ENCODE assay signal across 21 cellular contexts in genomic region chr2:152489364-152489763, GRCh38.
"Had no signal": no experiment of that assay in that cellular context is flagged by ENCODE, and none has a peak within 500 bp of the region (broad histone marks: within the 10 kb centered on the region; RNA-seq: fewer than 3 reads in every experiment).

No MANE protein-coding gene starts in this region.

- H3K9me3 ChIP-seq: adrenal gland, ascending aorta, upper lobe of left lung had no signal

- H3K27me3 ChIP-seq: adrenal gland, ascending aorta, upper lobe of left lung had no signal

- H3K27ac Mint-ChIP-seq: activated naive CD8-positive, alpha-beta T cell; activated T-cell treated with anti-CD3 and anti-CD28 coated beads, Interleukin-2, amount 50 U/mL, for 24 hours; activated T-helper 17 cell treated with anti-CD3 and anti-CD28 coated beads, Interleukin-2, amount 50 U/mL, for 72 hours; effector memory CD8-positive, alpha-beta T cell; stimulated activated naive B cell treated with anti-CD40 and anti-IgM and Interleukin-4, amounts not matched to agents 10 μg/mL and 1 μg/mL and 100 μg/mL, for 72 hours; T-helper 2 cell treated with Interferon-gamma antibody and Interleukin-4, amounts not matched to agents 5 μg/mL and 100 μg/mL, for 36 hours had no signal

- H3K4me1 Mint-ChIP-seq: activated T-helper 17 cell treated with anti-CD3 and anti-CD28 coated beads, Interleukin-2, amount 50 U/mL, for 72 hours had no signal

- H3K4me3 Mint-ChIP-seq: activated naive CD8-positive, alpha-beta T cell; activated T-cell treated with anti-CD3 and anti-CD28 coated beads, Interleukin-2, amount 50 U/mL, for 24 hours; activated T-helper 17 cell treated with anti-CD3 and anti-CD28 coated beads, Interleukin-2, amount 50 U/mL, for 72 hours; effector memory CD8-positive, alpha-beta T cell; stimulated activated naive B cell treated with anti-CD40 and anti-IgM and Interleukin-4, amounts not matched to agents 10 μg/mL and 1 μg/mL and 100 μg/mL, for 72 hours; T-helper 2 cell treated with Interferon-gamma antibody and Interleukin-4, amounts not matched to agents 5 μg/mL and 100 μg/mL, for 36 hours; WTC11 had no signal

- H3K36me3 ChIP-seq: adrenal gland, ascending aorta, upper lobe of left lung had no signal

- H3K36me3 Mint-ChIP-seq: activated naive CD8-positive, alpha-beta T cell; stimulated activated naive B cell treated with anti-CD40 and anti-IgM and Interleukin-4, amounts not matched to agents 10 μg/mL and 1 μg/mL and 100 μg/mL, for 72 hours; WTC11 had no signal

- H3K27ac ChIP-seq: adrenal gland, ascending aorta, upper lobe of left lung had no signal

- H3K9me3 Mint-ChIP-seq: activated T-cell treated with anti-CD3 and anti-CD28 coated beads, Interleukin-2, amount 50 U/mL, for 24 hours; activated T-helper 17 cell treated with anti-CD3 and anti-CD28 coated beads, Interleukin-2, amount 50 U/mL, for 72 hours; effector memory CD8-positive, alpha-beta T cell; stimulated activated naive B cell treated with anti-CD40 and anti-IgM and Interleukin-4, amounts not matched to agents 10 μg/mL and 1 μg/mL and 100 μg/mL, for 72 hours; T-helper 2 cell treated with Interferon-gamma antibody and Interleukin-4, amounts not matched to agents 5 μg/mL and 100 μg/mL, for 36 hours; WTC11 had no signal

- H3K4me3 ChIP-seq: adrenal gland, ascending aorta, upper lobe of left lung had no signal

- ATAC-seq: activated T-helper 17 cell treated with anti-CD3 and anti-CD28 coated beads, Interleukin-2, amount 50 U/mL, for 72 hours; effector memory CD8-positive, alpha-beta T cell; esophagus mucosa; left cardiac atrium had no signal

- DNase-seq: activated CD8-positive, alpha-beta memory T cell treated with anti-CD3 and anti-CD28 coated beads for 24 hours; activated CD8-positive, alpha-beta memory T cell treated with anti-CD3 and anti-CD28 coated beads, Interleukin-2, amount 50 U/mL, for 4 hours; activated naive CD4-positive, alpha-beta T cell; activated T-cell treated with anti-CD3 and anti-CD28 coated beads, Interleukin-2, amount 50 U/mL, for 24 hours; adrenal gland; central memory CD4-positive, alpha-beta T cell; effector memory CD8-positive, alpha-beta T cell; foreskin melanocyte; hippocampal formation; left cardiac atrium; retina; stimulated activated CD4-positive, alpha-beta T cell treated with anti-CD3 and anti-CD28 coated beads, Interleukin-2, amount 100 ng/mL, for 48 hours; stimulated activated CD8-positive, alpha-beta memory T cell treated with anti-CD3 and anti-CD28 coated beads, Interleukin-4, amount 100 ng/mL, for 48 hours; stimulated activated naive B cell treated with anti-CD40 and anti-IgM and Interleukin-4, amounts not matched to agents 10 μg/mL and 1 μg/mL and 100 μg/mL, for 72 hours; upper lobe of left lung had no signal
